8 cellular contexts compared by ENCODE assay signal in the genomic region with DNA sequence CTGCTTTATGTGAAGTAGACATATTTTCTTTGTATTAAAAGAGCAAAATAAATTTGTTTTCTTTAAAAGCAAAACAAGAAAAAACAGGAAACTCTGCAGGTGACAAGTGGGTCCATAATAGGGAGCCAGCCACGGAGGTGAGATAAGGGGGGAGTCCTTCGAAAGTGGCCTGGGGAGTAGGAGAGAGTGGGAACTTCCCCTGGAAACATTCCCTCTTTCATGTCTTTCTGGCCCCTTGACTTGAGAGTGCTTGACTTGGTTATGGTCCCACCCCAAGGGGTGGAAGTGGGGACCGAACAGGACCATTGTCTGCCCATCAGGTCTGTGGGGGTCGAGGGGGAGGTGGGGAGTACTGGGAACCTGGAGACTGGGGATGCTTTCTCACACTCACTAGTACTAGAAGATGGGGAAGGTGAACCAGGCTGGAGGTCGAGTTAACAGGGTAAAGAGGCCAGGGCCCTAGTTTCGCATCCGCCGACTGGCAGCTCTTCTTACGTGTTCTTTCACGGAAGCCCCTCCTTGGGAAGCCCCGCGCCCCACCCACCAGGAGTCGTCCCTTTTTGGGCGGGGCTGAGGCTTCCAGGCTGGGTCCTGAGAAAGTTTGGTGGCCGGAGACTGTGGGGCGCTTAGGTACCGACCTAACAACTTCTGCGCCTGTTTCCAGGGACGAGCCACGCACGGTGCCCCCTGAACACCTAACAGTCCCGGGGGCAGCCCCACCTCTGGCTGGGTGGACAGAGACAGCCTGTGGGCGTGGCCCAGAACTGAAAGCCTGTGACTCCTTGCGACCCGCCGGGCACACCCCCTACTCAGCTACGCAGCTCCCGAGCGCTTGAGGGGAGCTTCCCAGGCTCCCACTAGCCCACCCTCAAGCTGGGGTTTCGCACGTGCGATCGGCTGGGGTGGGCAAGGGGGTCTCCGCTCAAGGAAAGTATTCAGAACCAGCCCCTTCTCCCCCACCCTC. TPM values are rescaled to one million over a fixed set of nuclear protein-coding genes. Genes with fewer than 3 reads are reported as not detected.
A peak's percentile ranks its signal among the peaks of the same experiment; 100 is the strongest.
DNase-seq lines count a peak whose midpoint lies in the region; ATAC-seq and TF ChIP-seq lines count a peak whose summit lies in the region.

No MANE protein-coding gene starts in this region.

- DNase-seq in CD14-positive monocyte (ENCODE audit: low spot score) = no peak
- peak; percentile 55 for DNase-seq in activated CD4-positive, CD25-positive, alpha-beta regulatory T cell treated with anti-CD3 and anti-CD28 coated beads, Interleukin-2, amount 50 U/mL, for 16 hours (ENCODE audit: low read depth, low spot score)
- DNase-seq in SK-N-DZ (ENCODE audit: low spot score) = no peak

- H3K9me3 Mint-ChIP-seq in CD14-positive monocyte = peaks cover 0 to 16% (median 8%) of the 10 kb centered on the region in 7 donors
- H3K9me3 Mint-ChIP-seq in dendritic cell treated with granulocyte-macrophage colony-stimulating factor and Interleukin-4, amounts not matched to agents 40 ng/mL and 50 ng/mL, for 4 days = no peaks in the 10 kb centered on the region
- no peaks in the 10 kb centered on the region for H3K9me3 Mint-ChIP-seq in stimulated activated naive CD8-positive, alpha-beta T cell treated with anti-CD3 and anti-CD28 coated beads, Interleukin-15, Interleukin-2, amounts not matched to agents 100 ng/mL and 50 ng/mL, for 24 hours

- peak overlapping the region; percentile 91 to 92 for H3K4me3 Mint-ChIP-seq in CD14-positive monocyte
- peak overlapping the region; percentile 88 for H3K4me3 Mint-ChIP-seq in dendritic cell treated with granulocyte-macrophage colony-stimulating factor and Interleukin-4, amounts not matched to agents 40 ng/mL and 50 ng/mL, for 4 days
- H3K4me3 Mint-ChIP-seq in stimulated activated naive CD8-positive, alpha-beta T cell treated with anti-CD3 and anti-CD28 coated beads, Interleukin-15, Interleukin-2, amounts not matched to agents 100 ng/mL and 50 ng/mL, for 24 hours = peak overlapping the region; percentile 90

- peak overlapping the region; percentile 74 to 95 (median 86) for H3K27ac Mint-ChIP-seq in CD14-positive monocyte
- H3K27ac Mint-ChIP-seq in dendritic cell treated with granulocyte-macrophage colony-stimulating factor and Interleukin-4, amounts not matched to agents 40 ng/mL and 50 ng/mL, for 4 days = peak overlapping the region; percentile 90
- H3K27ac Mint-ChIP-seq in stimulated activated naive CD8-positive, alpha-beta T cell treated with anti-CD3 and anti-CD28 coated beads, Interleukin-15, Interleukin-2, amounts not matched to agents 100 ng/mL and 50 ng/mL, for 24 hours = peak overlapping the region; percentile 85

- H3K9me3 ChIP-seq in muscle layer of duodenum (ENCODE audit: control insufficient read depth in 1 of 2, low read length in 2 of 2) = no peaks in the 10 kb centered on the region

- intact Hi-C loops in CD14-positive monocyte (cut with micrococcal nuclease) = loop anchor here (5.0 kb wide), 2 partner anchors 142 to 202 kb away; no protein-coding TSS in a partner anchor
- intact Hi-C loops in dendritic cell treated with granulocyte-macrophage colony-stimulating factor and Interleukin-4, amounts not matched to agents 40 ng/mL and 50 ng/mL, for 4 days (cut with micrococcal nuclease) = loop anchor here (5.0 to 10.0 kb wide), 2 partner anchors 54 to 142 kb away; partner anchors contain the start of gene PHAF1

- H3K27ac ChIP-seq in muscle layer of duodenum (ENCODE audit: low read length) = peak overlapping the region; percentile 82

- H3K36me3 ChIP-seq in muscle layer of duodenum (ENCODE audit: control insufficient read depth in 1 of 2, insufficient read depth in 2 of 2, low read length in 2 of 2) = no peaks in the 10 kb centered on the region

- ATAC-seq in GM19397 (IDR thresholded peaks at IDR 0.05; ENCODE audit: unreplicated experiment) (peak; percentile 33), HG03565 (IDR thresholded peaks at IDR 0.05; ENCODE audit: unreplicated experiment) (peak; percentile 19)

- H3K27me3 ChIP-seq in muscle layer of duodenum (ENCODE audit: low read depth, low read length) = peaks cover 7% of the 10 kb centered on the region

- H3K27me3 Mint-ChIP-seq in CD14-positive monocyte (ENCODE audit: low read depth in 3 of 3) = peaks cover 47 to 64% (median 54%) of the 10 kb centered on the region in 3 donors
- H3K27me3 Mint-ChIP-seq in dendritic cell treated with granulocyte-macrophage colony-stimulating factor and Interleukin-4, amounts not matched to agents 40 ng/mL and 50 ng/mL, for 4 days = peaks cover 56% of the 10 kb centered on the region
- H3K27me3 Mint-ChIP-seq in stimulated activated naive CD8-positive, alpha-beta T cell treated with anti-CD3 and anti-CD28 coated beads, Interleukin-15, Interleukin-2, amounts not matched to agents 100 ng/mL and 50 ng/mL, for 24 hours = peaks cover 22% of the 10 kb centered on the region

- peaks cover 61% of the 10 kb centered on the region for H3K4me1 Mint-ChIP-seq in CD14-positive monocyte
- H3K4me1 Mint-ChIP-seq in dendritic cell treated with granulocyte-macrophage colony-stimulating factor and Interleukin-4, amounts not matched to agents 40 ng/mL and 50 ng/mL, for 4 days (ENCODE audit: low read depth) = peaks cover 76% of the 10 kb centered on the region
- H3K4me1 Mint-ChIP-seq in stimulated activated naive CD8-positive, alpha-beta T cell treated with anti-CD3 and anti-CD28 coated beads, Interleukin-15, Interleukin-2, amounts not matched to agents 100 ng/mL and 50 ng/mL, for 24 hours (ENCODE audit: low read depth) = peaks cover 60% of the 10 kb centered on the region

- H3K36me3 Mint-ChIP-seq in CD14-positive monocyte = peaks cover 10 to 11% of the 10 kb centered on the region in 2 donors
- H3K36me3 Mint-ChIP-seq in dendritic cell treated with granulocyte-macrophage colony-stimulating factor and Interleukin-4, amounts not matched to agents 40 ng/mL and 50 ng/mL, for 4 days (ENCODE audit: low read depth) = peaks cover 46% of the 10 kb centered on the region
- H3K36me3 Mint-ChIP-seq in stimulated activated naive CD8-positive, alpha-beta T cell treated with anti-CD3 and anti-CD28 coated beads, Interleukin-15, Interleukin-2, amounts not matched to agents 100 ng/mL and 50 ng/mL, for 24 hours (ENCODE audit: low read depth) = no peaks in the 10 kb centered on the region

- H3K4me1 ChIP-seq in muscle layer of duodenum (ENCODE audit: control insufficient read depth in 1 of 2, insufficient read depth in 2 of 2, low read length in 2 of 2) = peaks cover 14 to 50% of the 10 kb centered on the region in 2 donors

- TF ChIP-seq CTCF in CD14-positive monocyte (IDR thresholded peaks at IDR 0.05) = no peak

- peak overlapping the region; percentile 72 to 95 for H3K4me3 ChIP-seq in muscle layer of duodenum (ENCODE audit: low read depth in 1 of 2, low read length in 2 of 2)

RNA-seq across cellular contexts. Expression of gene TRADD, which starts 0.8 kb away (rescaled TPM):
- polyA plus RNA-seq in CD14-positive monocyte = 10 to 100 TPM; 35.8 to 46.2 TPM
- 7.3 and 7.7 TPM in 2 replicates for polyA plus RNA-seq in SK-N-DZ (2014; cell fraction: cytosol; rRNA removed)
- polyA plus RNA-seq in SK-N-DZ (2014; cell fraction: nucleus; rRNA removed) = 12.7 and 14.7 TPM in 2 replicates

RNA-seq across cellular contexts. Expression of gene FBXL8, which starts 0.8 kb away (rescaled TPM):
- 1 to 10 TPM; 3.2 to 5.2 TPM for polyA plus RNA-seq in CD14-positive monocyte
- 6.7 and 12.2 TPM in 2 replicates for polyA plus RNA-seq in SK-N-DZ (2014; cell fraction: cytosol; rRNA removed)
- 116 and 122 TPM in 2 replicates for polyA plus RNA-seq in SK-N-DZ (2014; cell fraction: nucleus; rRNA removed)

RNA-seq across cellular contexts. Expression of gene HSF4, which starts 5.6 kb away (rescaled TPM):
- polyA plus RNA-seq in CD14-positive monocyte = not detected
- 25.4 and 28.6 TPM in 2 replicates for polyA plus RNA-seq in SK-N-DZ (2014; cell fraction: cytosol; rRNA removed)
- polyA plus RNA-seq in SK-N-DZ (2014; cell fraction: nucleus; rRNA removed) = 838 and 851 TPM in 2 replicates

RNA-seq across cellular contexts. Expression of gene B3GNT9, which starts 8.1 kb away (rescaled TPM):
- polyA plus RNA-seq in CD14-positive monocyte = under 1 TPM; 0.10 to 0.20 TPM
- 3.3 and 3.9 TPM in 2 replicates for polyA plus RNA-seq in SK-N-DZ (2014; cell fraction: cytosol; rRNA removed)
- polyA plus RNA-seq in SK-N-DZ (2014; cell fraction: nucleus; rRNA removed) = 2.7 and 4.0 TPM in 2 replicates

RNA-seq across cellular contexts. Expression of gene NOL3, which starts 11.4 kb away (rescaled TPM):
- polyA plus RNA-seq in CD14-positive monocyte = 1 to 10 TPM; 2.7 to 3.8 TPM
- polyA plus RNA-seq in SK-N-DZ (2014; cell fraction: cytosol; rRNA removed) = 25.8 and 26.0 TPM in 2 replicates
- polyA plus RNA-seq in SK-N-DZ (2014; cell fraction: nucleus; rRNA removed) = 45.7 and 50.1 TPM in 2 replicates
